Comparison of ENCODE assay signal across 11 cellular contexts in the genomic region with DNA sequence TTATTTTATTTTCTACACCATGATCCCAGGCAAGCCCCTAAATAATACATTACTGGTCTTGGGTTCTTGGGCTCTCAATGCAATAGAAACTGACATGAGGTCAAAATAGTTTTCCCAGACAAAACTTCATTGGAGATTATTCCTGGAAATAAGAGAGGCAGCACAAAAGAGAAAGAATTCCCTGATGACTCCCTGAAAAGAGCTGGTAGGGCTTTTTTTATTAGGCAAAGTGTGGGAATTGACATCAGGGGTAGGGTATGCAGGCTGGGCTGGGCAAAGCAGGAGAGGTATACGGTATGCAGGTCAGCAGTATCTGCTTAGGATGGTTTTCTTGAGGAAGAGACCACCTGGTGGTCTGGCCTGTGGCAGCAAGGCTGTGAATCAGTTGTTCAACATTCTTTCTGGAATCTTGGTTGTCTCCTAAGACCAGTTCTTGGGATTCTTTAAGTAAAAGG.
DNase-seq lines count a peak whose midpoint lies in the region; ATAC-seq and TF ChIP-seq lines count a peak whose summit lies in the region.
"Had no signal": no experiment of that assay in that cellular context is flagged by ENCODE, and none has a peak within 500 bp of the region (broad histone marks: within the 10 kb centered on the region; RNA-seq: fewer than 3 reads in every experiment).

No MANE protein-coding gene starts in this region.

- no peak overlapping the region for H3K9ac ChIP-seq in parathyroid adenoma

- peaks cover 6% of the 10 kb centered on the region for H3K4me1 ChIP-seq in parathyroid adenoma

- H3K79me2 ChIP-seq in parathyroid adenoma, result no peaks in the 10 kb centered on the region

- no peaks in the 10 kb centered on the region for H3K36me3 ChIP-seq in parathyroid adenoma (ENCODE audit: control insufficient read depth, insufficient read depth, low read length)
- H3K36me3 ChIP-seq: pancreas had no signal

- H3K4me3 ChIP-seq in parathyroid adenoma (ENCODE audit: low read depth, low read length), result no peak overlapping the region
- H3K4me3 ChIP-seq: K562 had no signal

- peak overlapping the region; percentile 0 for H3K4me2 ChIP-seq in parathyroid adenoma (ENCODE audit: low read length)

- TF ChIP-seq CTCF in VCaP (conservative IDR thresholded peaks at IDR 0.05) (no peak), parathyroid adenoma (IDR thresholded peaks at IDR 0.05) (no peak)

- H3K27me3 ChIP-seq in parathyroid adenoma (ENCODE audit: control insufficient read depth, insufficient read depth, low read length), result no peaks in the 10 kb centered on the region
- H3K27me3 ChIP-seq: pancreas had no signal

- no peaks in the 10 kb centered on the region for H3K9me3 ChIP-seq in parathyroid adenoma (ENCODE audit: control insufficient read depth, low read length)
- H3K9me3 ChIP-seq: pancreas had no signal

- H3K27ac ChIP-seq in VCaP (peak overlapping the region; percentile 3; the same call in 1 of the 2 replicates), parathyroid adenoma (peak overlapping the region; percentile 80)

- peak overlapping the region; percentile 65 for H2AFZ ChIP-seq in parathyroid adenoma

- DNase-seq in EH (ENCODE audit: low read depth), result peak; percentile 27
- peak; percentile 17 for DNase-seq in foreskin melanocyte
- no peak for DNase-seq in SKM-1 (lab: John Stamatoyannopoulos, UW; ENCODE audit: unreplicated experiment)
- no peak for DNase-seq in activated CD4-positive, CD25-positive, alpha-beta regulatory T cell treated with anti-CD3 and anti-CD28 coated beads, Interleukin-2, amount 50 U/mL, for 72 hours
- no peak for DNase-seq in HPDE6-E6E7 (ENCODE audit: extremely low spot score)

- no peak for ATAC-seq in HG03139 (IDR thresholded peaks at IDR 0.05; ENCODE audit: unreplicated experiment)
- ATAC-seq: activated T-helper 17 cell treated with anti-CD3 and anti-CD28 coated beads, Interleukin-2, amount 50 U/mL, for 72 hours; K562 had no signal

Comparison
In these comparisons a context has a peak if more than half of its experiments do, and no peak if none do; other contexts are left out.
1. DNase-seq: peak in EH (single experiment) and foreskin melanocyte (single experiment); none in SKM-1 (single experiment), activated CD4-positive, CD25-positive, alpha-beta regulatory T cell treated with anti-CD3 and anti-CD28 coated beads, Interleukin-2, amount 50 U/mL, for 72 hours (single experiment) and HPDE6-E6E7 (single experiment).